Comparison of ENCODE assay signal across 31 cellular contexts in the genomic region with DNA sequence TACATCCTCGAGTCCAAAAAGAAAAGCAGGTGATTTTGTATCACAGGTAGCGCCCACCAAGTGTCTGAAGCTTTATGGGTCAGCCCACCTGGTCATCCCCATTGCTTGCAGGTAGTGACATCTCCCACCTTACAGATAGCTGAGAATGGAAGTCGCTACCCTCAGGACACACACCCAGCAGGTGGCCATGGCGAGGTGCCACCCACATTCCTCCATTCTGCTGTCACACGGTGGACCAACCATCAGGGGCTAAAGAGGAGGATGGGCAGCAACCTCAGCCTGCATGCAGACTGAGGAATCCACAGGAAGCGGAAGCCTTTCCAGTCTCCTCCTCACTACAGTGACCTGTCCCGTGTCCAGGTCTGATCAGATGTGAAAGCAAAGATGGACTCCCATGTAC.
"Had no signal": no experiment of that assay in that cellular context is flagged by ENCODE, and none has a peak within 500 bp of the region (broad histone marks: within the 10 kb centered on the region; RNA-seq: fewer than 3 reads in every experiment).

No MANE protein-coding gene starts in this region.

- H3K4me2 ChIP-seq: KMS-11, PC-9 had no signal

- H3K27me3 ChIP-seq: SJCRH30 had no signal

- H2AFZ ChIP-seq: PC-9 had no signal

- H3K27ac ChIP-seq: KMS-11, PC-9, RWPE1, SK-N-MC had no signal

- H3K36me3 ChIP-seq: SJCRH30 had no signal

- H3K4me3 ChIP-seq: PC-9, SJCRH30, SK-N-MC had no signal

- DNase-seq: Karpas-422, KBM-7, MM.1S, MV-4-11, NCI-H1092, NCI-H1105, NCI-H1417 treated with DMSO at 0.1 percent for 48 hours, NCI-H1436 treated with DMSO at 0.1 percent for 48 hours, NCI-H1694 treated with DMSO at 0.1 percent for 48 hours, NCI-H187 treated with DMSO at 0.1 percent for 48 hours, NCI-H2029, NCI-H2081, NCI-H2171 treated with DMSO at 0.1 percent for 48 hours, NCI-H226, NCI-H446 treated with DMSO at 0.1 percent for 48 hours, NCI-H510A, NCI-H524, NCI-H526, NCI-H69, NCI-H748 treated with DMSO at 0.1 percent for 48 hours, NCI-H82, PC-9, SHP77, SIG-M5, SJCRH30 had no signal

- ATAC-seq: Panc1, Right ventricle myocardium inferior, SK-N-SH treated with all-trans-retinoic acid at 6 μM for 48 hours had no signal

- H3K9ac ChIP-seq: KMS-11 had no signal

- H3K9me3 ChIP-seq: SJCRH30 had no signal
